In the genomic region with DNA sequence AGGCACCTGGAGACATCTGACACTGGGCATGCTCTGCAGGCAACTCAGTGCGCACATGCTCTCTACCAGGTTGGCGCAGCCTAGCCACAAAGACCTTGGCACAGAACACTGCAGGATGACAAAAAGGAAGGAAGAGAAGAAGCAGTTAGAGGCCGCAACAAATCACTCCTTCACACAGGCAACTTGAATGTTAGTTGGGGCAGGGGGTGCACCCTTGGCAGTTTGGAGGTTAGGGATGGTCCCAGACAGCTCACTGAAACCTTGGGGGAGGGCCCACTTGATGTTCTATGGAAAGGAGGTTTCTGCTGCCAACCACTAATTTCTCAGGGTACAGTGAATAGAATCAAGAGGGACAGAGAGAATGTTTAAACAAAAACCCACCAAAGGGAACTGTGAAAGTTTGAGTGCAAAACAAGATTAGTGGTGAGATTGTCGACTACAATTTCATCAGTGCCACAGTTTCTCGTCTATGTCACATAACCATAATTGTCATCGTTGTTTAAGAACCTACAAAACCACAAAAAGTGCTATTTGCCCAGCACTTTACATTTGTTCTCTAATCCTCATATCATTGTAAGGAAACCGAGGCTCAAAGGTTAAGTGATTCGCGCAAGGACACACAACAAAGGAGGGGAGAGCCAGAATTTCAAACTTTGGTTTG, we compare ENCODE assay signal across 8 cellular contexts. TPM values are rescaled to one million over a fixed set of nuclear protein-coding genes. Genes with fewer than 3 reads are reported as not detected.
DNase-seq lines count a peak whose midpoint lies in the region; ATAC-seq and TF ChIP-seq lines count a peak whose summit lies in the region.

No MANE protein-coding gene starts in this region.

- H3K4me3 Mint-ChIP-seq in CD8-positive, alpha-beta memory T cell, result peak overlapping the region; percentile 4 to 74 (median 66)
- H3K4me3 Mint-ChIP-seq in activated T-cell treated with anti-CD3 and anti-CD28 coated beads, Interleukin-2, amount 50 U/mL, for 72 hours, result peak overlapping the region; percentile 61 to 80
- H3K4me3 Mint-ChIP-seq in neural progenitor cell, result no peak overlapping the region

- ATAC-seq in HG03095 (IDR thresholded peaks at IDR 0.05; ENCODE audit: unreplicated experiment), result peak; percentile 38
- peak; percentile 77 to 83 for ATAC-seq in activated T-cell treated with anti-CD3 and anti-CD28 coated beads, Interleukin-2, amount 50 U/mL, for 72 hours (replicated peaks in 1 of 2)
- no peak for ATAC-seq in omental fat pad (ENCODE audit: low FRiP score)
- ATAC-seq in HG03280 (IDR thresholded peaks at IDR 0.05; ENCODE audit: unreplicated experiment), result no peak

- no peak overlapping the region for H3K27ac ChIP-seq in CD8-positive, alpha-beta memory T cell (ENCODE audit: low read depth, low read length)
- H3K27ac ChIP-seq in neural progenitor cell, result peak overlapping the region; percentile 16

- in situ Hi-C loops in GM13977 (cut with MboI; ENCODE audit: low pct_unique_long_range_greater_than_20kb, low sequenced_read_pairs, unreplicated experiment), result no loop called here

- no peaks in the 10 kb centered on the region for H3K9me3 ChIP-seq in CD8-positive, alpha-beta memory T cell (ENCODE audit: low read length)
- no peaks in the 10 kb centered on the region for H3K9me3 ChIP-seq in neural progenitor cell (ENCODE audit: low read depth)

- no peak overlapping the region for H3K9ac ChIP-seq in neural progenitor cell

- H3F3A ChIP-seq in neural progenitor cell (ENCODE audit: low read depth), result peaks cover 3% of the 10 kb centered on the region

- peak overlapping the region; percentile 65 to 96 (median 86) for H3K27ac Mint-ChIP-seq in CD8-positive, alpha-beta memory T cell
- peak overlapping the region; percentile 74 for H3K27ac Mint-ChIP-seq in activated T-cell treated with anti-CD3 and anti-CD28 coated beads, Interleukin-2, amount 50 U/mL, for 72 hours
- no peak overlapping the region for H3K27ac Mint-ChIP-seq in neural progenitor cell

- H3K27me3 Mint-ChIP-seq in CD8-positive, alpha-beta memory T cell, result no peaks in the 10 kb centered on the region
- no peaks in the 10 kb centered on the region for H3K27me3 Mint-ChIP-seq in activated T-cell treated with anti-CD3 and anti-CD28 coated beads, Interleukin-2, amount 50 U/mL, for 72 hours (ENCODE audit: low read depth)
- H3K27me3 Mint-ChIP-seq in neural progenitor cell (ENCODE audit: insufficient read depth, low read depth), result peaks cover 4% of the 10 kb centered on the region

- POLR2A ChIA-PET in CD8-positive, alpha-beta memory T cell (lab: Charles Lee), result no interaction called here

- no peak overlapping the region for H3K4me3 ChIP-seq in CD8-positive, alpha-beta memory T cell (ENCODE audit: low read length)
- H3K4me3 ChIP-seq in neural progenitor cell, result no peak overlapping the region

- CTCF ChIA-PET in CD8-positive, alpha-beta memory T cell (lab: Charles Lee), result no interaction called here

- H3K36me3 ChIP-seq in CD8-positive, alpha-beta memory T cell (ENCODE audit: insufficient read depth, low read length), result no peaks in the 10 kb centered on the region
- no peaks in the 10 kb centered on the region for H3K36me3 ChIP-seq in neural progenitor cell

- H4K20me1 ChIP-seq in neural progenitor cell (ENCODE audit: low read depth), result peaks cover 98% of the 10 kb centered on the region

- H3K4me1 ChIP-seq in CD8-positive, alpha-beta memory T cell (ENCODE audit: insufficient read depth, low read length), result peaks cover 41% of the 10 kb centered on the region
- peaks cover 44% of the 10 kb centered on the region for H3K4me1 ChIP-seq in neural progenitor cell

- no peaks in the 10 kb centered on the region for H3K27me3 ChIP-seq in CD8-positive, alpha-beta memory T cell (ENCODE audit: insufficient read depth, low read length, poor library complexity, severe bottlenecking)
- no peaks in the 10 kb centered on the region for H3K27me3 ChIP-seq in neural progenitor cell

- peaks cover 100% of the 10 kb centered on the region for H3K79me2 ChIP-seq in neural progenitor cell (ENCODE audit: low read depth)

- H3K4me1 Mint-ChIP-seq in CD8-positive, alpha-beta memory T cell, result peaks cover 75 to 91% (median 84%) of the 10 kb centered on the region in 3 donors
- peaks cover 78% of the 10 kb centered on the region for H3K4me1 Mint-ChIP-seq in activated T-cell treated with anti-CD3 and anti-CD28 coated beads, Interleukin-2, amount 50 U/mL, for 72 hours (ENCODE audit: low read depth)
- H3K4me1 Mint-ChIP-seq in neural progenitor cell, result peaks cover 9% of the 10 kb centered on the region

- peak; percentile 6 to 63 (median 55) for DNase-seq in CD8-positive, alpha-beta memory T cell
- DNase-seq in activated T-cell treated with anti-CD3 and anti-CD28 coated beads, Interleukin-2, amount 50 U/mL, for 72 hours, result peak; percentile 60 to 70
- no peak for DNase-seq in neural progenitor cell (ENCODE audit: low spot score)
- no peak for DNase-seq in kidney tubule cell (ENCODE audit: low spot score)
- no peak for DNase-seq in omental fat pad (ENCODE audit: low spot score)
- no peak for DNase-seq in GM13977 (ENCODE audit: low spot score)

- H3K9me3 Mint-ChIP-seq in CD8-positive, alpha-beta memory T cell, result no peaks in the 10 kb centered on the region
- H3K9me3 Mint-ChIP-seq in activated T-cell treated with anti-CD3 and anti-CD28 coated beads, Interleukin-2, amount 50 U/mL, for 72 hours, result no peaks in the 10 kb centered on the region
- H3K9me3 Mint-ChIP-seq in neural progenitor cell, result no peaks in the 10 kb centered on the region

- H2AFZ ChIP-seq in neural progenitor cell (replicated peaks), result no peak overlapping the region

- TF ChIP-seq CTCF in neural progenitor cell (IDR thresholded peaks at IDR 0.05) (no peak), omental fat pad (IDR thresholded peaks at IDR 0.05) (no peak), GM13977 (IDR thresholded peaks at IDR 0.05; ENCODE audit: extremely low read depth, insufficient read depth, missing control alignments) (no peak)

- peaks cover 0 to 4% (median 0%) of the 10 kb centered on the region in 3 donors for H3K36me3 Mint-ChIP-seq in CD8-positive, alpha-beta memory T cell
- peaks cover 0 to 7% of the 10 kb centered on the region in 2 donors for H3K36me3 Mint-ChIP-seq in activated T-cell treated with anti-CD3 and anti-CD28 coated beads, Interleukin-2, amount 50 U/mL, for 72 hours (ENCODE audit: insufficient read depth in 2 of 2)
- H3K36me3 Mint-ChIP-seq in neural progenitor cell, result no peaks in the 10 kb centered on the region

- H3K4me2 ChIP-seq in neural progenitor cell, result peak overlapping the region; percentile 12

RNA-seq across cellular contexts. Expression of a gene that starts 48.7 kb away (rescaled TPM):
- total RNA-seq in CD8-positive, alpha-beta memory T cell, result 10 to 100 TPM; 44.7 to 46.9 TPM
- 25.8 TPM for polyA plus RNA-seq in CD8-positive, alpha-beta memory T cell
- total RNA-seq in activated T-cell treated with anti-CD3 and anti-CD28 coated beads, Interleukin-2, amount 50 U/mL, for 72 hours, result 10 to 100 TPM; 43.2 to 55.2 TPM
- total RNA-seq in neural progenitor cell (ENCODE audit: low replicate concordance), result 74.5 and 79.1 TPM in 2 replicates
- total RNA-seq in omental fat pad, result 10 to 100 TPM; 44.6 to 60.9 (median 55.7) TPM

Comparison
In these comparisons a context has a peak if more than half of its experiments do, and no peak if none do; other contexts are left out.
1. DNase-seq: peak in CD8-positive, alpha-beta memory T cell (5 of 5) and activated T-cell treated with anti-CD3 and anti-CD28 coated beads, Interleukin-2, amount 50 U/mL, for 72 hours (2 of 2); none in neural progenitor cell (single experiment), kidney tubule cell (single experiment), omental fat pad (single experiment) and GM13977 (single experiment).
2. ATAC-seq: peak in HG03095 (single experiment) and activated T-cell treated with anti-CD3 and anti-CD28 coated beads, Interleukin-2, amount 50 U/mL, for 72 hours (2 of 2); none in omental fat pad (single experiment) and HG03280 (single experiment).